Comparison of ENCODE assay signal across 21 cellular contexts in the genomic region with DNA sequence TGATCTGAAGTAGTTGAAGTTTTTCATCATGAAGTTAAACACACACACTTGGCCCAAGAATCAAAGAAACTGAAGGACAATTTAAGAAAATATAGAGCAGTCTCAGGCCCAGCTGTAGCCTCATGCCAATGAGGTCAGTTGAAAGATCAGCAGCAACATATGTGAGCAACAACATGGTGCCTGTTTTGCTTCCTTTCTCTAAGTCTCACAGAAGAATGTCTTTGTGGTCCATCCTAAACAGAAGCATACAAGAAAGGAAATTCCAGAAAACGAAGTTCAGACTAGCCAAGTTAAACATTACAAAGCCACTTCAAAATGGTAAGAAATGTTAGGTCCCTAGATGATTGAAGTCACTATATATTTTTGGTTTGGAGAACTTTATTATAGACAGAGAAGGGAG.
"Had no signal": no experiment of that assay in that cellular context is flagged by ENCODE, and none has a peak within 500 bp of the region (broad histone marks: within the 10 kb centered on the region; RNA-seq: fewer than 3 reads in every experiment).

No MANE protein-coding gene starts in this region.

- H3K27me3 ChIP-seq: SJSA1 had no signal

- H3K36me3 ChIP-seq: SJSA1 had no signal

- DNase-seq: KBM-7, NCI-H1092, NCI-H1105 treated with DMSO at 0.1 percent for 48 hours, NCI-H1417 treated with DMSO at 0.1 percent for 48 hours, NCI-H146, NCI-H1694 treated with DMSO at 0.1 percent for 48 hours, NCI-H1930, NCI-H2081, NCI-H2107, NCI-H226, NCI-H446, NCI-H510A, NCI-H524 treated with DMSO at 0.1 percent for 48 hours, NCI-H69, NCI-H774, Right ventricle myocardium superior, RPMI8226, SIG-M5 had no signal

- H3K4me1 ChIP-seq: SJSA1 had no signal

- H3K27ac ChIP-seq: SJSA1, SK-N-MC had no signal

- H3K4me3 ChIP-seq: SJSA1, SK-N-MC had no signal

- FAIRE-seq: RCC 7860 had no signal
